ENCODE assay signal across 12 cellular contexts in the genomic region with DNA sequence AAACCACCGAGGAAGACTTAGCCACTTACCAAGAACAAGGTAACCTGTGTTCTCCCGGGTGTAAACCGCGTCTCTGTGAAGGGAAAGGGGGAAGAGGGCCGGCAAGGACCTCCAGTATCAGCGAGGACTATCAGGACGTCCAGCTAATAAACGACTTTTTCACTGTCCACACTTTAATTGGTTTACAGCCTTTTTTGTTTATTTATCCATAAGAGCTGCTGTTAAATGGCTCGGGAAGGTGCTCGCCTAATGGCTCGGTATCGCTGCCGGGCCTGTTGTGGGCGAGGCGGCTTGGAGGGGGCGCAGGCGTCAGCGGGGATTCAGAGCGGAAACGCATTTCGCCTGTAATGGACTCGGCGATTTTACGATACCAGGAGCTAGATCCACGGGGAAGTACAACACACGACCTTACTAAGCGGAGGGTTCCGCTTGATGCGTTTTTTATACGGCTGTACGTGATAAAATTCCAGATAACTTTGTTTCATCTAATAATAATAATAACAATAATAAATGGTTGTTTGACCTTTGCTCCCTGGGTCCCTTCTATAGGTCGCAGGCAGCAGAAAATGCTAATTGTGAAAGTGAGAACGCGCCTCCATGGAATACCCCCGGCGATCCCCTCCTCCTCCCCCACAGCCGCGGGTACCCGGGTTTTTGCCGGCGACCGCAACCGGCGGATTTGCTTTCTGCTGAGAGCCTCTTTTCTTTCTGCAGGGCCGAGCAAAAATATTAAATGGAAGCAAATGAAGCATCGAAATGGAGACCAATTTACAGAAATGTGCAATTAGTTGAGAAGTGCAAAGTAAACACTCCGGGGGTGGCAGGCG. TPM values are rescaled to one million over a fixed set of nuclear protein-coding genes. Genes with fewer than 3 reads are reported as not detected.
DNase-seq lines count a peak whose midpoint lies in the region; ATAC-seq, FAIRE-seq and TF ChIP-seq lines count a peak whose summit lies in the region.
"Had no signal": no experiment of that assay in that cellular context is flagged by ENCODE, and none has a peak within 500 bp of the region (broad histone marks: within the 10 kb centered on the region; RNA-seq: fewer than 3 reads in every experiment).

No MANE protein-coding gene starts in this region.

- intact Hi-C loops in HepG2 (cut with micrococcal nuclease; ENCODE audit: unreplicated experiment) (no loop called here), right lobe of liver (cut with DNase I) (no loop called here)
- intact Hi-C loops in activated CD8-positive, alpha-beta T cell treated with anti-CD3 and anti-CD28 coated beads for 36 hours (cut with micrococcal nuclease): no loop called here

- H3K9me3 ChIP-seq in HepG2 (ENCODE audit: low read length) (no peaks in the 10 kb centered on the region), right lobe of liver (no peaks in the 10 kb centered on the region), thoracic aorta (no peaks in the 10 kb centered on the region)

- POLR2A ChIA-PET in HepG2 (lab: Yijun Ruan, JAX): no interaction called here
- POLR2A ChIA-PET in activated CD8-positive, alpha-beta T cell treated with anti-CD3 and anti-CD28 coated beads for 36 hours (lab: Charles Lee): no interaction called here

- H4K20me1 ChIP-seq in HepG2 (ENCODE audit: insufficient read depth, low read length): no peaks in the 10 kb centered on the region

- peaks cover 29% of the 10 kb centered on the region for H3K4me1 Mint-ChIP-seq in activated CD8-positive, alpha-beta T cell treated with anti-CD3 and anti-CD28 coated beads for 36 hours (ENCODE audit: low read depth)

- TF ChIP-seq CTCF in HepG2 (CRISPR knock-in tag; IDR thresholded peaks at IDR 0.05): no peak
- no peak for TF ChIP-seq CTCF in right lobe of liver (IDR thresholded peaks at IDR 0.05)
- TF ChIP-seq CTCF in activated CD8-positive, alpha-beta T cell treated with anti-CD3 and anti-CD28 coated beads for 36 hours (IDR thresholded peaks at IDR 0.05): no peak
- no peak for TF ChIP-seq CTCF in thoracic aorta (IDR thresholded peaks at IDR 0.05)

- H3K27ac ChIP-seq in HepG2 (ENCODE audit: extremely low read length, insufficient read depth, low read length) (no peak overlapping the region), right lobe of liver (no peak overlapping the region), thoracic aorta (no peak overlapping the region)
- H3K27ac ChIP-seq: C4-2B had no signal

- FAIRE-seq in HepG2 (lab: Jason Lieb, UNC): no peak
- FAIRE-seq: RCC 7860 had no signal

- H3K4me2 ChIP-seq in HepG2 (ENCODE audit: low read depth, low read length): peak overlapping the region; percentile 77; the same call in 1 of the 2 replicates

- H3K27me3 Mint-ChIP-seq in activated CD8-positive, alpha-beta T cell treated with anti-CD3 and anti-CD28 coated beads for 36 hours: peaks cover 56% of the 10 kb centered on the region

- BruUV-seq in HepG2 (replicated peaks; lab: Mats Ljungman, UMichigan): no TSS peak

- no peaks in the 10 kb centered on the region for H3K79me2 ChIP-seq in HepG2 (ENCODE audit: insufficient read depth, low read length)

- peaks cover 35% of the 10 kb centered on the region for H3K4me1 ChIP-seq in HepG2 (ENCODE audit: insufficient read depth, low read length)
- H3K4me1 ChIP-seq in right lobe of liver: peaks cover 0 to 19% (median 2%) of the 10 kb centered on the region in 4 donors
- H3K4me1 ChIP-seq in thoracic aorta (ENCODE audit: control insufficient read depth in 1 of 2, low read depth in 2 of 2): peaks cover 22 to 42% of the 10 kb centered on the region in 2 donors

- ATAC-seq in HepG2 (no peak), right lobe of liver (no peak), thoracic aorta (ENCODE audit: insufficient number of reproducible peaks, low FRiP score, low read depth) (no peak), GM21390 (IDR thresholded peaks at IDR 0.05; ENCODE audit: unreplicated experiment) (no peak)
- no peak for ATAC-seq in activated CD8-positive, alpha-beta T cell treated with anti-CD3 and anti-CD28 coated beads for 36 hours

- H3K27ac Mint-ChIP-seq in activated CD8-positive, alpha-beta T cell treated with anti-CD3 and anti-CD28 coated beads for 36 hours: no peak overlapping the region

- H3K9me3 Mint-ChIP-seq in activated CD8-positive, alpha-beta T cell treated with anti-CD3 and anti-CD28 coated beads for 36 hours: no peaks in the 10 kb centered on the region

- DNase-seq in HepG2 (ENCODE audit: low spot score): no peak
- DNase-seq in right lobe of liver: no peak
- peak; percentile 18 for DNase-seq in activated CD8-positive, alpha-beta T cell treated with anti-CD3 and anti-CD28 coated beads for 36 hours
- peak; percentile 76 for DNase-seq in islet precursor cell
- DNase-seq in thoracic aorta (ENCODE audit: low spot score): no peak
- DNase-seq in NCI-H1930 (lab: John Stamatoyannopoulos, UW): no peak
- DNase-seq in NCI-H2029 treated with DMSO at 0.1 percent for 48 hours (lab: John Stamatoyannopoulos, UW): no peak
- DNase-seq: effector CD8-positive, alpha-beta T cell; NCI-H2081 had no signal

- 77% methylated on average over 48 of the region's 48 CpGs for WGBS in HepG2 (ENCODE audit: low lambda C conversion rate)
- WGBS in right lobe of liver (ENCODE audit: insufficient coverage, low coverage, low lambda C conversion rate, missing lambda C conversion rate): 12% methylated on average over 48 of the region's 48 CpGs

- H3K36me3 ChIP-seq in HepG2 (replicated peaks in 1 of 2; ENCODE audit: control insufficient read depth in 1 of 2, insufficient read depth in 2 of 2, low read length in 2 of 2) (no peaks in the 10 kb centered on the region), right lobe of liver (no peaks in the 10 kb centered on the region), thoracic aorta (no peaks in the 10 kb centered on the region)

- H3K36me3 Mint-ChIP-seq in activated CD8-positive, alpha-beta T cell treated with anti-CD3 and anti-CD28 coated beads for 36 hours (ENCODE audit: low read depth): peaks cover 2% of the 10 kb centered on the region

- no peak overlapping the region for H2AFZ ChIP-seq in HepG2 (ENCODE audit: low read length)

- TF ChIP-seq EP300 in HepG2 (IDR thresholded peaks at IDR 0.05; ENCODE audit: low read depth in 2 of 2, low read length in 2 of 2) (no peak), HepG2 (CRISPR knock-in tag; IDR thresholded peaks at IDR 0.05; ENCODE audit: borderline replicate concordance) (no peak)

- H3K4me3 Mint-ChIP-seq in activated CD8-positive, alpha-beta T cell treated with anti-CD3 and anti-CD28 coated beads for 36 hours: peak overlapping the region; percentile 43

- no peak for TF ChIP-seq RAD21 in HepG2 (CRISPR knock-in tag; IDR thresholded peaks at IDR 0.05)

- H3K27me3 ChIP-seq in HepG2 (ENCODE audit: control insufficient read depth in 1 of 2, insufficient read depth in 2 of 2, low read length in 2 of 2) (peaks cover 8 to 47% of the 10 kb centered on the region in 2 experiments), right lobe of liver (peaks cover 14 to 29% of the 10 kb centered on the region in 2 donors), thoracic aorta (replicated peaks; ENCODE audit: insufficient read depth) (peaks cover 7% of the 10 kb centered on the region)

- in situ Hi-C loops in HepG2 (cut with HindIII; ENCODE audit: extremely low pct_ligation_motif_present, low pct_unique_long_range_greater_than_20kb): no loop called here

- no peak for TF ChIP-seq POLR2A in HepG2 (IDR thresholded peaks at IDR 0.05; ENCODE audit: insufficient read depth in 1 of 2, low read depth in 2 of 2, low read length in 2 of 2)
- TF ChIP-seq POLR2A in right lobe of liver (IDR thresholded peaks at IDR 0.05): no peak

- CTCF ChIA-PET in HepG2 (lab: Yijun Ruan, JAX; ENCODE audit: low intra/inter-chr PET ratio, low total read pairs): no interaction called here
- CTCF ChIA-PET in activated CD8-positive, alpha-beta T cell treated with anti-CD3 and anti-CD28 coated beads for 36 hours (lab: Charles Lee): interaction anchor here (2.8 kb wide), 1 partner anchor 36 kb away, joined by 23 read pairs; no protein-coding TSS in a partner anchor

- peak overlapping the region in 1 of 3 experiments; percentile 63; a peak in 1 of 6 replicates for H3K4me3 ChIP-seq in HepG2 (replicated peaks in 1 of 3; ENCODE audit: insufficient read depth in 1 of 3, low read depth in 2 of 3, low read length in 3 of 3)
- H3K4me3 ChIP-seq in right lobe of liver: peak overlapping the region in 1 of 3 donors; percentile 7
- H3K4me3 ChIP-seq in thoracic aorta: peak overlapping the region; percentile 47

- H3K9ac ChIP-seq in HepG2 (ENCODE audit: insufficient read depth, low read depth, low read length): no peak overlapping the region

RNA-seq across cellular contexts. Expression of a gene that starts 2.5 kb away (rescaled TPM):
- total RNA-seq in HepG2 (2016; rRNA removed; fragmentation: Illumina TruSeq; extraction: Trizol): 0.07 TPM in 1 of 2 replicates, not detected in the other
- total RNA-seq in HepG2 (2016; cell fraction: cytosol; rRNA removed; fragmentation: Illumina TruSeq; extraction: Trizol; ENCODE audit: low read depth): not detected in 2 replicates
- 0.06 and 0.12 TPM in 2 replicates for total RNA-seq in HepG2 (2016; cell fraction: insoluble cytoplasmic fraction; rRNA removed; fragmentation: Illumina TruSeq; extraction: Trizol)
- total RNA-seq in HepG2 (2016; cell fraction: membrane; rRNA removed; fragmentation: Illumina TruSeq; extraction: Trizol): 0.09 and 0.14 TPM in 2 replicates
- total RNA-seq in HepG2 (2016; cell fraction: nucleus; rRNA removed; fragmentation: Illumina TruSeq; extraction: Trizol): not detected in 2 replicates
- not detected in 2 replicates for polyA plus RNA-seq in HepG2 (2011; rRNA removed)
- polyA plus RNA-seq in HepG2 (2011; cell fraction: cytosol; rRNA removed): 0.03 TPM in 1 of 2 replicates, not detected in the other
- not detected in 2 replicates for polyA plus RNA-seq in HepG2 (2011; cell fraction: nucleus; rRNA removed)
- 0.12 and 0.30 TPM in 2 replicates for polyA plus RNA-seq in HepG2 (2012)
- polyA plus RNA-seq in HepG2 (2016; cell fraction: cytosol; fragmentation: Illumina TruSeq; extraction: Trizol; ENCODE audit: low read depth): 0.26 and 0.31 TPM in 2 replicates
- 0.61 TPM in 2 replicates for polyA plus RNA-seq in HepG2 (2016; cell fraction: insoluble cytoplasmic fraction; fragmentation: Illumina TruSeq; extraction: Trizol; ENCODE audit: low read depth)
- polyA plus RNA-seq in HepG2 (2016; cell fraction: membrane; fragmentation: Illumina TruSeq; extraction: Trizol; ENCODE audit: low read depth): 0.36 and 0.37 TPM in 2 replicates
- polyA plus RNA-seq in HepG2 (2016; cell fraction: nucleus; fragmentation: Illumina TruSeq; extraction: Trizol; ENCODE audit: insufficient read depth, low read depth): 0.48 and 0.71 TPM in 2 replicates
- polyA minus RNA-seq in HepG2 (2011; rRNA and poly(A)+ RNA removed; ENCODE audit: low replicate concordance): not detected in 2 replicates
- not detected in 2 replicates for polyA minus RNA-seq in HepG2 (2011; cell fraction: cytosol; rRNA and poly(A)+ RNA removed)
- polyA minus RNA-seq in HepG2 (2011; cell fraction: nucleus; rRNA and poly(A)+ RNA removed): 0.12 TPM in 1 of 2 replicates, not detected in the other
- total RNA-seq in right lobe of liver: under 1 TPM in 4 of 6 experiments, not detected in 2; 0.06 to 0.66 (median 0.21) TPM
- not detected for total RNA-seq in activated CD8-positive, alpha-beta T cell treated with anti-CD3 and anti-CD28 coated beads for 36 hours
- total RNA-seq in thoracic aorta: under 1 TPM in 1 of 2 donors, not detected in 1; 0.28 TPM

RNA-seq across cellular contexts. Expression of a gene that starts 51.8 kb away (rescaled TPM):
- total RNA-seq in HepG2 (2016; rRNA removed; fragmentation: Illumina TruSeq; extraction: Trizol): 0.04 TPM in 1 of 2 replicates, not detected in the other
- 0.09 TPM in 1 of 2 replicates, not detected in the other for total RNA-seq in HepG2 (2016; cell fraction: cytosol; rRNA removed; fragmentation: Illumina TruSeq; extraction: Trizol; ENCODE audit: low read depth)
- 0.04 TPM in 1 of 2 replicates, not detected in the other for total RNA-seq in HepG2 (2016; cell fraction: insoluble cytoplasmic fraction; rRNA removed; fragmentation: Illumina TruSeq; extraction: Trizol)
- total RNA-seq in HepG2 (2016; cell fraction: membrane; rRNA removed; fragmentation: Illumina TruSeq; extraction: Trizol): 0.14 and 0.25 TPM in 2 replicates
- not detected in 2 replicates for total RNA-seq in HepG2 (2016; cell fraction: nucleus; rRNA removed; fragmentation: Illumina TruSeq; extraction: Trizol)
- not detected in 2 replicates for polyA plus RNA-seq in HepG2 (2011; rRNA removed)
- polyA plus RNA-seq in HepG2 (2011; cell fraction: cytosol; rRNA removed): not detected in 2 replicates
- 0.27 TPM in 1 of 2 replicates, not detected in the other for polyA plus RNA-seq in HepG2 (2011; cell fraction: nucleus; rRNA removed)
- polyA plus RNA-seq in HepG2 (2012): not detected in 2 replicates
- polyA plus RNA-seq in HepG2 (2016; cell fraction: cytosol; fragmentation: Illumina TruSeq; extraction: Trizol; ENCODE audit: low read depth): 0.02 and 0.08 TPM in 2 replicates
- polyA plus RNA-seq in HepG2 (2016; cell fraction: insoluble cytoplasmic fraction; fragmentation: Illumina TruSeq; extraction: Trizol; ENCODE audit: low read depth): not detected in 2 replicates
- polyA plus RNA-seq in HepG2 (2016; cell fraction: membrane; fragmentation: Illumina TruSeq; extraction: Trizol; ENCODE audit: low read depth): 0.22 TPM in 1 of 2 replicates, not detected in the other
- polyA plus RNA-seq in HepG2 (2016; cell fraction: nucleus; fragmentation: Illumina TruSeq; extraction: Trizol; ENCODE audit: insufficient read depth, low read depth): not detected in 2 replicates
- polyA minus RNA-seq in HepG2 (2011; rRNA and poly(A)+ RNA removed; ENCODE audit: low replicate concordance): not detected in 2 replicates
- not detected in 2 replicates for polyA minus RNA-seq in HepG2 (2011; cell fraction: cytosol; rRNA and poly(A)+ RNA removed)
- polyA minus RNA-seq in HepG2 (2011; cell fraction: nucleus; rRNA and poly(A)+ RNA removed): 0.13 TPM in 1 of 2 replicates, not detected in the other
- not detected for total RNA-seq in right lobe of liver
- total RNA-seq in activated CD8-positive, alpha-beta T cell treated with anti-CD3 and anti-CD28 coated beads for 36 hours: not detected
- not detected for total RNA-seq in thoracic aorta

Comparison
In these comparisons a context has a peak if more than half of its experiments do, and no peak if none do; other contexts are left out.
1. DNase-seq: peak in activated CD8-positive, alpha-beta T cell treated with anti-CD3 and anti-CD28 coated beads for 36 hours (single experiment) and islet precursor cell (single experiment); none in HepG2 (single experiment), right lobe of liver (0 of 3), thoracic aorta (single experiment), NCI-H1930 (0 of 2) and NCI-H2029 treated with DMSO at 0.1 percent for 48 hours (single experiment).